2 cellular contexts compared by ENCODE assay signal in the genomic region with DNA sequence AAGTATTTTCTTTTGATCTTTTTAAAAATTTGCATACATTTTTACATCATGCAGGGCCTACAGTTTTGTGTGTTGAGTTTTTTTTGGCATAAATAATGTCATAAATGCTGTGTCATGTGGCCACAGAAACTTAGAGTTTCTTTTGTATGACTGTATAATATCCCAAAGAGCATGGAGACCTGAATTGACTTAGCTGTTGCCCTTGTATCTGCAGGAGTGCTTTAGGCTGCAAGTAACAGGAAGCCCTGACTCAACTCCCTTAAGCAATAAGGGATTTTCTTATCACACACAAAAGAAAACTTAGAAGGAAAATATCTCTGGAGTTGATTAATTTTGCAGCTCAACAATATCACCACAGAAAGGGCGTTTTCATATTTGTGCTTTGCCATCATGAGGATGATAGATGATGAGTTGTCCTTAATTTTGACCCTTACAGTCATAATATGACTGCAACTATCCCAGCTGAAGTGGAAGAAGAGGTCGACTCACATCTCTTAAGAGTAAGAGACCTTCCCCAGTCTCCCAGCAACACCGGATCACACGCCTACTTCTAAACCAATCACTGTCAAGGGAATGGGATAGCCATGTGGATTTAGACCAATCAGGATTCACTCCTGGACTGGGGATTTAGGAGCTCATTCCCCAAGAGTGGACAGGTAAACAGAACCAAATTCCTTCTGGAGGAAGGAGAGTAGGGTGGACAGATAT.
TF ChIP-seq lines count a peak whose summit lies in the region.

No MANE protein-coding gene starts in this region.

TF ChIP-seq in SK-N-SH, 30 proteins besides CTCF, POLR2A, EP300 and RAD21 (continued from another document):
- peak; percentile 75; the same call in 1 of the 2 replicates for TF ChIP-seq RFX5 (IDR thresholded peaks at IDR 0.05; ENCODE audit: low read length)

TF ChIP-seq in SK-N-SH treated with all-trans-retinoic acid at 6 μM for 48 hours, 23 proteins besides CTCF, POLR2A, EP300 and RAD21 (continued from another document):
- no peak for TF ChIP-seq PATZ1 (CRISPR knock-in tag; IDR thresholded peaks at IDR 0.05; ENCODE audit: borderline replicate concordance)
- TF ChIP-seq OSR1 (CRISPR knock-in tag; IDR thresholded peaks at IDR 0.05): no peak
